Comparison of ENCODE assay signal across 1 cellular context in the genomic region with DNA sequence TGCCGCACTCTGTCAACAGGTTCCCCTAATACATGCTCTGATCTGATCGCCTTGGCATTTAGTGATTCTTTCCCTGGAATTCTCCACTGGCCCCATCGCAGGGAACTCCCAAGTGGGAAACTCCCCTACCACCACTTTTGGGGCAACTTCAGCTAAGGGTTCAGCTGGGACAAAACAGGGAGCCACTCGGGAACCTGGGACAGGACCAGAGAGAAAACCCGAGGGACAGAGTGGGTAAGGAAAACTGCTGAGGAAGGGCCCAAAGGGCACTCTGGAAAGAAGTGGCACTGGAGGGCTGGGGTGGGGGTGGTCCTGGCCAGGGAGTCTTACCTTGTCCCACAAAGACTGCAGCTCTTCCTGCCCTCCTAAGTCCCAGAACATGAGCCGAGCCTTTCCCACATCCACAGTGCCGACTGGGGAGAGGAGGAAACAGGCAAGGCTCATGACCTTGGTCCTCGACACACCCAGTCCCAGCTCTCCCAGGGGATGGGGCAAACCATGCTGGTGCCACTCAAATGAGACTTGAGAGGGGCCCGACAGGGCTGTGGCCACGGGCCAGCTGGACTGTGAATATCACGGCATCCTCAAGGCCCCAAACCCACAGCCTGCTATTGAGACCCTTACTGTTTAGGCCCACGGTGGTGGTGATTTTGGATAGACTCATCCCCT.
TF ChIP-seq lines count a peak whose summit lies in the region.

No MANE protein-coding gene starts in this region.

TF ChIP-seq in SK-N-SH treated with all-trans-retinoic acid at 6 μM for 48 hours, 23 proteins besides CTCF, POLR2A, EP300 and RAD21 (continued from another document):
- TF ChIP-seq, protein P1, sequence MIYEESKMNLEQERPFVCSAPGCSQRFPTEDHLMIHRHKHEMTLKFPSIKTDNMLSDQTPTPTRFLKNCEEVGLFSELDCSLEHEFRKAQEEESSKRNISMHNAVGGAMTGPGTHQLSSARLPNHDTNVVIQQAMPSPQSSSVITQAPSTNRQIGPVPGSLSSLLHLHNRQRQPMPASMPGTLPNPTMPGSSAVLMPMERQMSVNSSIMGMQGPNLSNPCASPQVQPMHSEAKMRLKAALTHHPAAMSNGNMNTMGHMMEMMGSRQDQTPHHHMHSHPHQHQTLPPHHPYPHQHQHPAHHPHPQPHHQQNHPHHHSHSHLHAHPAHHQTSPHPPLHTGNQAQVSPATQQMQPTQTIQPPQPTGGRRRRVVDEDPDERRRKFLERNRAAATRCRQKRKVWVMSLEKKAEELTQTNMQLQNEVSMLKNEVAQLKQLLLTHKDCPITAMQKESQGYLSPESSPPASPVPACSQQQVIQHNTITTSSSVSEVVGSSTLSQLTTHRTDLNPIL (CRISPR knock-in tag; IDR thresholded peaks at IDR 0.05; ENCODE audit: low read depth) = no peak
- TF ChIP-seq ZNF8 (CRISPR knock-in tag; IDR thresholded peaks at IDR 0.05) (no peak), OSR1 (CRISPR knock-in tag; IDR thresholded peaks at IDR 0.05) (no peak), BACH2 (CRISPR knock-in tag; IDR thresholded peaks at IDR 0.05; ENCODE audit: borderline replicate concordance) (no peak), GLIS3 (CRISPR knock-in tag; IDR thresholded peaks at IDR 0.05) (no peak), ESRRG (CRISPR knock-in tag; IDR thresholded peaks at IDR 0.05) (no peak)
- TF ChIP-seq, protein P2, sequence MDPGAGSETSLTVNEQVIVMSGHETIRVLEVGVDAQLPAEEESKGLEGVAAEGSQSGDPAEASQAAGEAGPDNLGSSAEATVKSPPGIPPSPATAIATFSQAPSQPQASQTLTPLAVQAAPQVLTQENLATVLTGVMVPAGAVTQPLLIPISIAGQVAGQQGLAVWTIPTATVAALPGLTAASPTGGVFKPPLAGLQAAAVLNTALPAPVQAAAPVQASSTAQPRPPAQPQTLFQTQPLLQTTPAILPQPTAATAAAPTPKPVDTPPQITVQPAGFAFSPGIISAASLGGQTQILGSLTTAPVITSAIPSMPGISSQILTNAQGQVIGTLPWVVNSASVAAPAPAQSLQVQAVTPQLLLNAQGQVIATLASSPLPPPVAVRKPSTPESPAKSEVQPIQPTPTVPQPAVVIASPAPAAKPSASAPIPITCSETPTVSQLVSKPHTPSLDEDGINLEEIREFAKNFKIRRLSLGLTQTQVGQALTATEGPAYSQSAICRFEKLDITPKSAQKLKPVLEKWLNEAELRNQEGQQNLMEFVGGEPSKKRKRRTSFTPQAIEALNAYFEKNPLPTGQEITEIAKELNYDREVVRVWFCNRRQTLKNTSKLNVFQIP (CRISPR knock-in tag; IDR thresholded peaks at IDR 0.05; ENCODE audit: borderline replicate concordance, low read depth) = no peak
- TF ChIP-seq, protein P3, sequence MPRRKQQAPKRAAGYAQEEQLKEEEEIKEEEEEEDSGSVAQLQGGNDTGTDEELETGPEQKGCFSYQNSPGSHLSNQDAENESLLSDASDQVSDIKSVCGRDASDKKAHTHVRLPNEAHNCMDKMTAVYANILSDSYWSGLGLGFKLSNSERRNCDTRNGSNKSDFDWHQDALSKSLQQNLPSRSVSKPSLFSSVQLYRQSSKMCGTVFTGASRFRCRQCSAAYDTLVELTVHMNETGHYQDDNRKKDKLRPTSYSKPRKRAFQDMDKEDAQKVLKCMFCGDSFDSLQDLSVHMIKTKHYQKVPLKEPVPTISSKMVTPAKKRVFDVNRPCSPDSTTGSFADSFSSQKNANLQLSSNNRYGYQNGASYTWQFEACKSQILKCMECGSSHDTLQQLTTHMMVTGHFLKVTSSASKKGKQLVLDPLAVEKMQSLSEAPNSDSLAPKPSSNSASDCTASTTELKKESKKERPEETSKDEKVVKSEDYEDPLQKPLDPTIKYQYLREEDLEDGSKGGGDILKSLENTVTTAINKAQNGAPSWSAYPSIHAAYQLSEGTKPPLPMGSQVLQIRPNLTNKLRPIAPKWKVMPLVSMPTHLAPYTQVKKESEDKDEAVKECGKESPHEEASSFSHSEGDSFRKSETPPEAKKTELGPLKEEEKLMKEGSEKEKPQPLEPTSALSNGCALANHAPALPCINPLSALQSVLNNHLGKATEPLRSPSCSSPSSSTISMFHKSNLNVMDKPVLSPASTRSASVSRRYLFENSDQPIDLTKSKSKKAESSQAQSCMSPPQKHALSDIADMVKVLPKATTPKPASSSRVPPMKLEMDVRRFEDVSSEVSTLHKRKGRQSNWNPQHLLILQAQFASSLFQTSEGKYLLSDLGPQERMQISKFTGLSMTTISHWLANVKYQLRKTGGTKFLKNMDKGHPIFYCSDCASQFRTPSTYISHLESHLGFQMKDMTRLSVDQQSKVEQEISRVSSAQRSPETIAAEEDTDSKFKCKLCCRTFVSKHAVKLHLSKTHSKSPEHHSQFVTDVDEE (CRISPR knock-in tag; IDR thresholded peaks at IDR 0.05) = no peak
